Comparison of ENCODE assay signal across 8 cellular contexts in genomic region chr10:75210193-75211006, GRCh38. TPM values are rescaled to one million over a fixed set of nuclear protein-coding genes. Genes with fewer than 3 reads are reported as not detected.
DNase-seq lines count a peak whose midpoint lies in the region; ATAC-seq and TF ChIP-seq lines count a peak whose summit lies in the region.

Gene VDAC2, plus strand, starts transcription at chr10:75210796. Its CDS starts 363 bp downstream, at chr10:75211159.

- CTCF ChIA-PET in PC-3 (lab: Charles Lee): interaction anchor here (0.5 to 3.3 kb wide), 6 partner anchors 19 to 148 kb away, joined by 3 to 65 read pairs (median 8); partner anchors contain the start of gene COMTD1

- peaks cover 22% of the 10 kb centered on the region for H3K4me1 ChIP-seq in HUES64 (ENCODE audit: insufficient read depth, low read length)
- H3K4me1 ChIP-seq in PC-3 (ENCODE audit: insufficient read depth, low read length): peaks cover 45% of the 10 kb centered on the region

- intact Hi-C loops in PC-3 (cut with micrococcal nuclease): loop anchor here (1.0 kb wide), 5 partner anchors 15 to 99 kb away; partner anchors contain the start of gene SAMD8

- H3K36me3 ChIP-seq in HUES64 (ENCODE audit: insufficient read depth, low read length) (peaks cover 38% of the 10 kb centered on the region), PC-3 (ENCODE audit: low read depth, low read length) (peaks cover 37% of the 10 kb centered on the region)

- H3K27ac Mint-ChIP-seq in activated T-cell treated with anti-CD3 and anti-CD28 coated beads, Interleukin-2, amount 50 U/mL, for 24 hours: peak within 1 kb of the TSS; percentile 100

- ATAC-seq in GM21515 (IDR thresholded peaks at IDR 0.05; ENCODE audit: unreplicated experiment): peak; percentile 87
- peak; percentile 88 for ATAC-seq in PC-3
- peak; percentile 86 for ATAC-seq in esophagus mucosa

- H3K4me3 ChIP-seq in HUES64 (ENCODE audit: low read length): peak within 1 kb of the TSS; percentile 94
- peak within 1 kb of the TSS; percentile 72 for H3K4me3 ChIP-seq in PC-3 (ENCODE audit: low read length)

- H3K9ac ChIP-seq in HUES64 (ENCODE audit: low read depth, low read length) (peak within 1 kb of the TSS; percentile 93), PC-3 (ENCODE audit: low read length) (peak within 1 kb of the TSS; percentile 89)

- BruUV-seq in PC-3 (replicated peaks; lab: Mats Ljungman, UMichigan): no TSS peak

- H3K9me2 ChIP-seq in PC-3 (replicated peaks; ENCODE audit: low read length): no peaks in the 10 kb centered on the region

- no peaks in the 10 kb centered on the region for H3K9me3 Mint-ChIP-seq in activated T-cell treated with anti-CD3 and anti-CD28 coated beads, Interleukin-2, amount 50 U/mL, for 24 hours

- WGBS in HUES64: under 1% methylated on average over 84 of the region's 84 CpGs

- H3K4me2 ChIP-seq in PC-3 (ENCODE audit: low read length): peak within 1 kb of the TSS; percentile 87

- H3K79me2 ChIP-seq in PC-3 (ENCODE audit: low read length): peaks cover 49% of the 10 kb centered on the region

- peaks cover 37% of the 10 kb centered on the region for H4K20me1 ChIP-seq in PC-3 (ENCODE audit: low read length)

- peaks cover 44% of the 10 kb centered on the region for H3K4me1 Mint-ChIP-seq in activated T-cell treated with anti-CD3 and anti-CD28 coated beads, Interleukin-2, amount 50 U/mL, for 24 hours (ENCODE audit: low read depth)

- H2AFZ ChIP-seq in PC-3 (ENCODE audit: low read length): peak within 1 kb of the TSS; percentile 85

- H3K27ac ChIP-seq in HUES64 (ENCODE audit: low read depth, low read length): peak within 1 kb of the TSS; percentile 99
- H3K27ac ChIP-seq in PC-3 (ENCODE audit: low read length): peak within 1 kb of the TSS; percentile 85

- no peaks in the 10 kb centered on the region for H3K27me3 ChIP-seq in HUES64 (ENCODE audit: insufficient read depth, low read length)
- H3K27me3 ChIP-seq in PC-3 (ENCODE audit: low read length): no peaks in the 10 kb centered on the region

- DNase-seq in DMS 273 treated with DMSO at 0.1 percent for 48 hours (lab: John Stamatoyannopoulos, UW) (peak; percentile 25), PC-3 (peak; percentile 99), myocyte (ENCODE audit: low read depth) (peak; percentile 91)
- peak; percentile 99 for DNase-seq in activated T-cell treated with anti-CD3 and anti-CD28 coated beads, Interleukin-2, amount 50 U/mL, for 24 hours
- peak; percentile 86 to 92 for DNase-seq in stimulated activated CD8-positive, alpha-beta memory T cell treated with anti-CD3 and anti-CD28 coated beads, Interleukin-7, amount 100 ng/mL, for 48 hours (ENCODE audit: extremely low read depth in 1 of 2, low read depth in 1 of 2)

- no peaks in the 10 kb centered on the region for H3K27me3 Mint-ChIP-seq in activated T-cell treated with anti-CD3 and anti-CD28 coated beads, Interleukin-2, amount 50 U/mL, for 24 hours

- TF ChIP-seq CTCF in PC-3 (conservative IDR thresholded peaks at IDR 0.05; ENCODE audit: low read depth, low read length): no peak

- peaks cover 46% of the 10 kb centered on the region for H3K36me3 Mint-ChIP-seq in activated T-cell treated with anti-CD3 and anti-CD28 coated beads, Interleukin-2, amount 50 U/mL, for 24 hours (ENCODE audit: low read depth)

- H3K9me3 ChIP-seq in HUES64 (ENCODE audit: insufficient read depth, low read depth, low read length) (no peaks in the 10 kb centered on the region), PC-3 (ENCODE audit: low read length) (no peaks in the 10 kb centered on the region)

- POLR2A ChIA-PET in PC-3 (lab: Charles Lee; ENCODE audit: unreplicated experiment): interaction anchor here (0.5 to 2.2 kb wide), 9 partner anchors 11 to 917 kb away, joined by 3 to 34 read pairs (median 9); partner anchors contain the start of gene COMTD1

- peak within 1 kb of the TSS; percentile 91 for H3K4me3 Mint-ChIP-seq in activated T-cell treated with anti-CD3 and anti-CD28 coated beads, Interleukin-2, amount 50 U/mL, for 24 hours

- no peaks in the 10 kb centered on the region for H3F3A ChIP-seq in PC-3 (ENCODE audit: low read length, unreplicated experiment)

RNA-seq across cellular contexts. Expression of gene VDAC2, which starts in this region (rescaled TPM):
- polyA plus RNA-seq in HUES64 (2013, experiment 1 of 2): 214 TPM
- polyA plus RNA-seq in HUES64 (2013, experiment 2 of 2): 228 TPM
- total RNA-seq in PC-3 (2014; rRNA removed) (463 and 542 TPM in 2 replicates), esophagus mucosa (356 TPM), myocyte (253 and 273 TPM in 2 replicates)
- polyA plus RNA-seq in myocyte (2012): 214 TPM

Comparison
In these comparisons a context has a peak if more than half of its experiments do, and no peak if none do; other contexts are left out.
1. Peak in every context shown above with its lines: DNase-seq, ATAC-seq, H3K4me3 ChIP-seq and H3K27ac ChIP-seq.
2. DNase-seq: peak in every context shown above with its lines; median percentile 99 in PC-3; 99 in activated T-cell treated with anti-CD3 and anti-CD28 coated beads, Interleukin-2, amount 50 U/mL, for 24 hours; 91 in myocyte; 89 in stimulated activated CD8-positive, alpha-beta memory T cell treated with anti-CD3 and anti-CD28 coated beads, Interleukin-7, amount 100 ng/mL, for 48 hours; 25 in DMS 273 treated with DMSO at 0.1 percent for 48 hours.